18 cellular contexts compared by ENCODE assay signal in genomic region chr12:65637150-65637549, GRCh38.
DNase-seq lines count a peak whose midpoint lies in the region; ATAC-seq, FAIRE-seq and TF ChIP-seq lines count a peak whose summit lies in the region.
"Had no signal": no experiment of that assay in that cellular context is flagged by ENCODE, and none has a peak within 500 bp of the region (broad histone marks: within the 10 kb centered on the region; RNA-seq: fewer than 3 reads in every experiment).

No MANE protein-coding gene starts in this region.

- ATAC-seq in HCT116: no peak
- no peak for ATAC-seq in RWPE2 (ENCODE audit: low read depth)
- ATAC-seq in HG02973 (IDR thresholded peaks at IDR 0.05; ENCODE audit: unreplicated experiment): no peak
- ATAC-seq: HepG2 had no signal

- H3K4me3 ChIP-seq in HCT116 (replicated peaks in 1 of 2; ENCODE audit: low read depth in 1 of 2, low read length in 2 of 2) (no peak overlapping the region), RWPE2 (ENCODE audit: severe bottlenecking) (no peak overlapping the region), endothelial cell of umbilical vein (replicated peaks in 1 of 3; ENCODE audit: insufficient read depth in 1 of 3, low read depth in 1 of 3, low read length in 3 of 3) (no peak overlapping the region), smooth muscle cell (no peak overlapping the region), tibial nerve (no peak overlapping the region)

- peaks cover 22% of the 10 kb centered on the region; the same call in 1 of the 2 replicates for H3K79me2 ChIP-seq in HCT116 (ENCODE audit: insufficient read depth, low read length)
- H3K79me2 ChIP-seq in endothelial cell of umbilical vein (ENCODE audit: control insufficient read depth, insufficient read depth, low read length): no peaks in the 10 kb centered on the region
- no peaks in the 10 kb centered on the region for H3K79me2 ChIP-seq in smooth muscle cell (ENCODE audit: low read depth)

- H3K9me3 ChIP-seq in HCT116 (ENCODE audit: control insufficient read depth in 1 of 2, insufficient read depth in 1 of 2, low read depth in 1 of 2, low read length in 2 of 2) (no peaks in the 10 kb centered on the region), RWPE2 (ENCODE audit: severe bottlenecking) (peaks cover 4% of the 10 kb centered on the region), endothelial cell of umbilical vein (replicated peaks; ENCODE audit: control insufficient read depth, insufficient read depth, low read length) (no peaks in the 10 kb centered on the region), smooth muscle cell (replicated peaks; ENCODE audit: low read depth) (no peaks in the 10 kb centered on the region), tibial nerve (no peaks in the 10 kb centered on the region)
- H3K9me3 ChIP-seq: BE2C had no signal

- H3K4me2 ChIP-seq in HCT116 (ENCODE audit: low read length) (no peak overlapping the region), endothelial cell of umbilical vein (ENCODE audit: insufficient read depth, low read length) (peak overlapping the region; percentile 43), smooth muscle cell (peak overlapping the region; percentile 54)

- BruUV-seq in HCT116 (replicated peaks; lab: Mats Ljungman, UMichigan) (no TSS peak), endothelial cell of umbilical vein (replicated peaks; lab: Mats Ljungman, UMichigan) (no TSS peak)

- H3K27me3 ChIP-seq in HCT116 (ENCODE audit: insufficient read depth, low read length): no peaks in the 10 kb centered on the region
- H3K27me3 ChIP-seq in RWPE2 (ENCODE audit: insufficient read depth, poor library complexity, severe bottlenecking): no peaks in the 10 kb centered on the region
- H3K27me3 ChIP-seq in endothelial cell of umbilical vein (ENCODE audit: control insufficient read depth in 2 of 2, insufficient read depth in 2 of 2, low read length in 2 of 2): no peaks in the 10 kb centered on the region
- no peaks in the 10 kb centered on the region for H3K27me3 ChIP-seq in smooth muscle cell (ENCODE audit: low read depth)
- peaks cover 0 to under 1% of the 10 kb centered on the region in 2 donors for H3K27me3 ChIP-seq in tibial nerve
- H3K27me3 ChIP-seq: BE2C had no signal

- intact Hi-C loops in HCT116 (cut with micrococcal nuclease): no loop called here
- intact Hi-C loops in endothelial cell of umbilical vein (cut with micrococcal nuclease): no loop called here

- H3K9ac ChIP-seq in HCT116 (ENCODE audit: low read length) (no peak overlapping the region), endothelial cell of umbilical vein (replicated peaks; ENCODE audit: extremely low read depth, insufficient read depth, low read length) (no peak overlapping the region), smooth muscle cell (ENCODE audit: low read depth) (no peak overlapping the region)

- POLR2A ChIA-PET in HCT116 (lab: Charles Lee): interaction anchor here (1.4 kb wide), 1 partner anchor 187 kb away, joined by 3 read pairs; the partner anchor contains the start of gene HMGA2
- POLR2A ChIA-PET in endothelial cell of umbilical vein (lab: Charles Lee): interaction anchor here (1.3 kb wide), 1 partner anchor 12 kb away, joined by 9 read pairs; no protein-coding TSS in a partner anchor

- RAD21 ChIA-PET in HCT116 (lab: Charles Lee; ENCODE audit: low non-redundant PET in 1 of 2, low total read pairs in 2 of 2, uncharacterized antibody in 2 of 2, unreplicated experiment in 2 of 2): no interaction called here

- H3K9me1 ChIP-seq in endothelial cell of umbilical vein (replicated peaks; ENCODE audit: control insufficient read depth, extremely low read depth, insufficient read depth, low read length): no peaks in the 10 kb centered on the region

- TF ChIP-seq POLR2A in HCT116 (IDR thresholded peaks at IDR 0.05; ENCODE audit: borderline replicate concordance, extremely low read depth, insufficient read depth, insufficient read length): no peak
- no peak for TF ChIP-seq POLR2A in endothelial cell of umbilical vein (IDR thresholded peaks at IDR 0.05; ENCODE audit: low read depth, low read length)
- TF ChIP-seq POLR2A in tibial nerve (IDR thresholded peaks at IDR 0.05): no peak

- H4K20me1 ChIP-seq in HCT116 (ENCODE audit: insufficient read depth) (no peaks in the 10 kb centered on the region), endothelial cell of umbilical vein (replicated peaks; ENCODE audit: control insufficient read depth, extremely low read depth, insufficient read depth, low read length) (no peaks in the 10 kb centered on the region), smooth muscle cell (ENCODE audit: low read depth) (no peaks in the 10 kb centered on the region)

- no peak for FAIRE-seq in endothelial cell of umbilical vein (lab: Jason Lieb, UNC)
- FAIRE-seq: A204.1, GM12892, H54, HepG2, HTR-8/SVneo had no signal

- no peak for TF ChIP-seq EP300 in tibial nerve (IDR thresholded peaks at IDR 0.05)

- dilution Hi-C loops in endothelial cell of umbilical vein (cut with MboI; ENCODE audit: extremely low pct_ligation_motif_present, low sequenced_read_pairs): no loop called here

- H3F3A ChIP-seq in smooth muscle cell (ENCODE audit: low read depth): peaks cover 14% of the 10 kb centered on the region

- H3K36me3 ChIP-seq in HCT116 (ENCODE audit: control insufficient read depth in 1 of 2, insufficient read depth in 2 of 2, low read length in 2 of 2): no peaks in the 10 kb centered on the region; a peak in 1 of 4 replicates
- H3K36me3 ChIP-seq in RWPE2 (ENCODE audit: low read depth): no peaks in the 10 kb centered on the region
- H3K36me3 ChIP-seq in endothelial cell of umbilical vein (ENCODE audit: control insufficient read depth in 2 of 2, extremely low read depth in 1 of 2, insufficient read depth in 2 of 2, low read length in 2 of 2): no peaks in the 10 kb centered on the region
- H3K36me3 ChIP-seq in smooth muscle cell (ENCODE audit: low read depth): no peaks in the 10 kb centered on the region
- H3K36me3 ChIP-seq in tibial nerve: no peaks in the 10 kb centered on the region
- H3K36me3 ChIP-seq: BE2C had no signal

- CTCF ChIA-PET in HCT116 (lab: Charles Lee) (no interaction called here), endothelial cell of umbilical vein (lab: Charles Lee) (interaction anchor here (1.0 to 1.6 kb wide), 3 partner anchors 10 to 37 kb away, joined by 3 to 6 read pairs (median 3); no protein-coding TSS in a partner anchor)

- TF ChIP-seq CTCF in HCT116 (IDR thresholded peaks at IDR 0.05 in 2 of 3, conservative IDR thresholded peaks at IDR 0.05 in 1 of 3; ENCODE audit: borderline replicate concordance in 1 of 3, insufficient read depth in 1 of 3, low read depth in 2 of 3, low read length in 2 of 3): no peak
- TF ChIP-seq CTCF in RWPE2 (IDR thresholded peaks at IDR 0.05; ENCODE audit: poor library complexity, severe bottlenecking): no peak
- TF ChIP-seq CTCF in endothelial cell of umbilical vein (IDR thresholded peaks at IDR 0.05; ENCODE audit: extremely low read depth in 1 of 2, insufficient read depth in 1 of 2, low read depth in 1 of 2, low read length in 2 of 2): no peak
- TF ChIP-seq CTCF in smooth muscle cell (IDR thresholded peaks at IDR 0.05; ENCODE audit: borderline replicate concordance, insufficient read depth, poor library complexity, severe bottlenecking): no peak
- TF ChIP-seq CTCF in tibial nerve (IDR thresholded peaks at IDR 0.05): no peak

- no peak for TF ChIP-seq RAD21 in HCT116 (IDR thresholded peaks at IDR 0.05; ENCODE audit: low read depth)

- no peaks in the 10 kb centered on the region for H3K9me2 ChIP-seq in HCT116 (ENCODE audit: insufficient read depth)

- H3K27ac ChIP-seq in HCT116 (ENCODE audit: low read depth, low read length): peak overlapping the region; percentile 97; the same call in 1 of the 2 replicates
- H3K27ac ChIP-seq in RWPE2 (ENCODE audit: poor library complexity, severe bottlenecking): peak overlapping the region; percentile 100
- peak overlapping the region; percentile 85 for H3K27ac ChIP-seq in endothelial cell of umbilical vein (ENCODE audit: insufficient read depth, low read depth, low read length)
- peak overlapping the region; percentile 92 for H3K27ac ChIP-seq in smooth muscle cell (ENCODE audit: low read depth)
- H3K27ac ChIP-seq in tibial nerve: no peak overlapping the region
- H3K27ac ChIP-seq: C4-2B had no signal

- H3K4me1 ChIP-seq in HCT116 (ENCODE audit: control insufficient read depth in 1 of 2, insufficient read depth in 2 of 2, low read length in 2 of 2) (peaks cover 56 to 75% of the 10 kb centered on the region in 2 experiments), RWPE2 (ENCODE audit: insufficient read depth, poor library complexity, severe bottlenecking) (peaks cover 35% of the 10 kb centered on the region), endothelial cell of umbilical vein (ENCODE audit: control insufficient read depth, extremely low read depth, insufficient read depth, low read length) (peaks cover 58% of the 10 kb centered on the region), smooth muscle cell (ENCODE audit: low read depth) (peaks cover 6% of the 10 kb centered on the region), tibial nerve (peaks cover 0 to 3% (median 1%) of the 10 kb centered on the region in 4 donors)
- H3K4me1 ChIP-seq: BE2C had no signal

- DNase-seq in HCT116 (ENCODE audit: low read depth, low spot score) (no peak), RWPE2 (ENCODE audit: low spot score) (no peak), endothelial cell of umbilical vein (ENCODE audit: low read depth, low spot score) (no peak), smooth muscle cell (lab: John Stamatoyannopoulos, UW; ENCODE audit: unreplicated experiment) (no peak), NCI-H526 treated with DMSO at 0.1 percent for 48 hours (lab: John Stamatoyannopoulos, UW) (no peak), tibial nerve (ENCODE audit: low spot score in 2 of 2) (no peak)
- DNase-seq: BE2C; CD4-positive, alpha-beta memory T cell; DMS79 treated with DMSO at 0.1 percent for 48 hours; EL; GDM1 had no signal

- H2AFZ ChIP-seq in HCT116 (ENCODE audit: low read depth, low read length, poor library complexity, severe bottlenecking): no peak overlapping the region
- no peak overlapping the region for H2AFZ ChIP-seq in endothelial cell of umbilical vein (ENCODE audit: low read depth, low read length)
- no peak overlapping the region for H2AFZ ChIP-seq in smooth muscle cell (ENCODE audit: low read depth)

- WGBS in smooth muscle cell (ENCODE audit: low lambda C conversion rate): 94% methylated on average over 2 of the region's 2 CpGs
- WGBS in tibial nerve, 2 donors: 84 to 90% methylated on average over 2 of the region's 2 CpGs

TF ChIP-seq in HCT116, 20 proteins besides CTCF, POLR2A, EP300 and RAD21 (continues in another document):
- no peak for TF ChIP-seq MAX (IDR thresholded peaks at IDR 0.05)

TF ChIP-seq in endothelial cell of umbilical vein, 7 proteins besides CTCF, POLR2A, EP300 and RAD21 (continues in another document):
- TF ChIP-seq GATA2 (IDR thresholded peaks at IDR 0.05; ENCODE audit: insufficient read depth, insufficient read length, low read depth, low read length) (no peak), MAX (IDR thresholded peaks at IDR 0.05; ENCODE audit: insufficient read depth, insufficient read length) (no peak), MYC (IDR thresholded peaks at IDR 0.05; ENCODE audit: low read depth, low read length) (no peak), JUN (IDR thresholded peaks at IDR 0.05; ENCODE audit: borderline replicate concordance, insufficient read depth, insufficient read length, low read depth) (no peak)

Comparison
In these comparisons a context has a peak if more than half of its experiments do, and no peak if none do; other contexts are left out.
1. H3K27ac ChIP-seq: peak in HCT116 (single experiment), RWPE2 (single experiment), endothelial cell of umbilical vein (single experiment) and smooth muscle cell (single experiment); none in tibial nerve (0 of 4).